Comparison of ENCODE assay signal across 15 cellular contexts in the genomic region with DNA sequence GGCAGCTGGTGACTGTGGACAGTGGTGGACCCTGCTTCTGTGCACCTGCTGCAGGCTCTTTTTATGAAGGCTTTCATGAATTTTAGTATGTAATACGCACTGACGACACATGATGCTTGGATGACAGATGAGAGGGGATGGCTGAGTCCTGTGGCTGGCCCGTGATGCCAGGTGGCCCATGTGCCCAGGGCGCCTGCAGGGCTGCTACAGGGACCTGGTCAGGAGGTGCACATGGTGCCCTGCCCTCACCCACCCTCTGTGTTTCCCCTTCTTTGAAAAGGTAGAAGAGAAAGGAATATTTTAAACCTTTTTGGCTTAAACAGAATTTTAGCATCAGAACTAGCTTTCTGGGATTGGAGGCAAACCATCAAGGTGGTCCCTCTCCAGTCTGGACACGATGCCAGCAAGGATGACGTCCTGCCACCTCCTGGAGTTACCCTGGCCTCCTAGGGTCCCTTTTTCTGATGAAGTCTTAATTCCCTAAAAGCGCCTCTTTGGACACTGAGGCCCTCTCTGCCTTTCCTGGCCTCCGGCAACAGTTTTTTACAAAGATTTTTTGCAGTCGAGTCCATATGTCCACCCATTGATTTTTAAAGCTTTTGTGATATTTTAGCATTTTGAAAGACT. TPM values are rescaled to one million over a fixed set of nuclear protein-coding genes. Genes with fewer than 3 reads are reported as not detected.
DNase-seq lines count a peak whose midpoint lies in the region; ATAC-seq and TF ChIP-seq lines count a peak whose summit lies in the region.
"Had no signal": no experiment of that assay in that cellular context is flagged by ENCODE, and none has a peak within 500 bp of the region (broad histone marks: within the 10 kb centered on the region; RNA-seq: fewer than 3 reads in every experiment).

No MANE protein-coding gene starts in this region.

- intact Hi-C loops in right cardiac atrium (cut with DNase I) = no loop called here

- DNase-seq in stimulated activated naive CD8-positive, alpha-beta T cell treated with anti-CD3 and anti-CD28 coated beads, Interleukin-15, Interleukin-2, amounts not matched to agents 100 U/mL and 50 U/mL, for 24 hours = no peak
- DNase-seq in right cardiac atrium = peak; percentile 9 to 23 (median 16)
- DNase-seq in MV-4-11 (lab: John Stamatoyannopoulos, UW) = no peak
- DNase-seq: activated B cell treated with CpG ODN at 0.5 μM for 24 hours, GDM1, NCI-H187 treated with DMSO at 0.1 percent for 48 hours had no signal

- no peaks in the 10 kb centered on the region for H3K79me2 ChIP-seq in SU-DHL-6 (ENCODE audit: insufficient read depth, low read length)

- no peak overlapping the region for H3K9ac ChIP-seq in SU-DHL-6 (ENCODE audit: low read length)

- H3K9me2 ChIP-seq in SU-DHL-6 (replicated peaks; ENCODE audit: insufficient read depth, low read length) = no peaks in the 10 kb centered on the region

- H3K27me3 Mint-ChIP-seq in stimulated activated naive CD8-positive, alpha-beta T cell treated with anti-CD3 and anti-CD28 coated beads, Interleukin-15, Interleukin-2, amounts not matched to agents 100 ng/mL and 50 ng/mL, for 24 hours = no peaks in the 10 kb centered on the region
- H3K27me3 Mint-ChIP-seq: activated B cell treated with CpG ODN at 0.5 μM for 24 hours; activated T-helper 17 cell treated with anti-CD3 and anti-CD28 coated beads, Interleukin-2, amount 50 U/mL, for 72 hours had no signal

- H3K36me3 ChIP-seq in SU-DHL-6 (ENCODE audit: low read length) = no peaks in the 10 kb centered on the region

- no peaks in the 10 kb centered on the region for H4K20me1 ChIP-seq in SU-DHL-6 (ENCODE audit: low read depth, low read length)

- no peaks in the 10 kb centered on the region for H3K4me1 ChIP-seq in right cardiac atrium (ENCODE audit: control insufficient read depth, insufficient read depth, low read length)

- H3K36me3 Mint-ChIP-seq in stimulated activated naive CD8-positive, alpha-beta T cell treated with anti-CD3 and anti-CD28 coated beads, Interleukin-15, Interleukin-2, amounts not matched to agents 100 ng/mL and 50 ng/mL, for 24 hours (ENCODE audit: low read depth) = peaks cover 39% of the 10 kb centered on the region

- WGBS in right cardiac atrium = 86% methylated on average over 9 of the region's 9 CpGs

- no peaks in the 10 kb centered on the region for H3K9me3 Mint-ChIP-seq in stimulated activated naive CD8-positive, alpha-beta T cell treated with anti-CD3 and anti-CD28 coated beads, Interleukin-15, Interleukin-2, amounts not matched to agents 100 ng/mL and 50 ng/mL, for 24 hours
- H3K9me3 Mint-ChIP-seq: activated B cell treated with CpG ODN at 0.5 μM for 24 hours; activated T-helper 17 cell treated with anti-CD3 and anti-CD28 coated beads, Interleukin-2, amount 50 U/mL, for 72 hours had no signal

- H3K4me2 ChIP-seq in SU-DHL-6 (ENCODE audit: low read depth, low read length, poor library complexity, severe bottlenecking) = no peak overlapping the region

- ATAC-seq in stimulated activated naive CD8-positive, alpha-beta T cell treated with anti-CD3 and anti-CD28 coated beads, Interleukin-15, Interleukin-2, amounts not matched to agents 100 U/mL and 50 U/mL, for 24 hours = no peak
- ATAC-seq in right cardiac atrium (no peak), HG02840 (IDR thresholded peaks at IDR 0.05; ENCODE audit: low FRiP score, unreplicated experiment) (no peak), esophagus mucosa (no peak)
- no peak for ATAC-seq in activated CD4-positive, CD25-positive, alpha-beta regulatory T cell treated with anti-CD3 and anti-CD28 coated beads, Interleukin-2, amount 50 U/mL, for 24 hours

- no peaks in the 10 kb centered on the region for H3K27me3 ChIP-seq in SU-DHL-6 (ENCODE audit: low read length)
- no peaks in the 10 kb centered on the region for H3K27me3 ChIP-seq in right cardiac atrium (ENCODE audit: control insufficient read depth, insufficient read depth)
- H3K27me3 ChIP-seq: right lobe of liver had no signal

- TF ChIP-seq CTCF in SU-DHL-6 (IDR thresholded peaks at IDR 0.05; ENCODE audit: insufficient read depth, low read length, poor library complexity, severe bottlenecking) = no peak

- H3K4me3 Mint-ChIP-seq in stimulated activated naive CD8-positive, alpha-beta T cell treated with anti-CD3 and anti-CD28 coated beads, Interleukin-15, Interleukin-2, amounts not matched to agents 100 ng/mL and 50 ng/mL, for 24 hours = no peak overlapping the region
- H3K4me3 Mint-ChIP-seq: activated B cell treated with CpG ODN at 0.5 μM for 24 hours; activated T-helper 17 cell treated with anti-CD3 and anti-CD28 coated beads, Interleukin-2, amount 50 U/mL, for 72 hours had no signal

- peaks cover 40% of the 10 kb centered on the region for H3K4me1 Mint-ChIP-seq in stimulated activated naive CD8-positive, alpha-beta T cell treated with anti-CD3 and anti-CD28 coated beads, Interleukin-15, Interleukin-2, amounts not matched to agents 100 ng/mL and 50 ng/mL, for 24 hours (ENCODE audit: low read depth)

- H2AFZ ChIP-seq in SU-DHL-6 (ENCODE audit: low read depth, low read length, severe bottlenecking) = no peak overlapping the region

- H3K27ac ChIP-seq in SU-DHL-6 (ENCODE audit: low read depth, low read length) (peak overlapping the region; percentile 21; the same call in 1 of the 2 replicates), right cardiac atrium (ENCODE audit: low read length) (no peak overlapping the region)
- H3K27ac ChIP-seq: C4-2B, right lobe of liver had no signal

- peak overlapping the region; percentile 89 for H3K27ac Mint-ChIP-seq in stimulated activated naive CD8-positive, alpha-beta T cell treated with anti-CD3 and anti-CD28 coated beads, Interleukin-15, Interleukin-2, amounts not matched to agents 100 ng/mL and 50 ng/mL, for 24 hours

- H3K4me3 ChIP-seq in SU-DHL-6 (ENCODE audit: insufficient read depth, low read length, poor library complexity, severe bottlenecking) (no peak overlapping the region), right cardiac atrium (ENCODE audit: low read length) (no peak overlapping the region)
- H3K4me3 ChIP-seq: right lobe of liver had no signal

- H3F3A ChIP-seq in SU-DHL-6 (ENCODE audit: insufficient read depth) = peaks cover 15% of the 10 kb centered on the region

- no peaks in the 10 kb centered on the region for H3K9me3 ChIP-seq in SU-DHL-6 (ENCODE audit: insufficient read depth, low read length)
- H3K9me3 ChIP-seq in right cardiac atrium (ENCODE audit: control insufficient read depth, low read length) = no peaks in the 10 kb centered on the region
- H3K9me3 ChIP-seq: right lobe of liver had no signal

RNA-seq across cellular contexts. Expression of a gene that starts 5.4 kb away (rescaled TPM):
- total RNA-seq in right cardiac atrium (10 to 100 TPM; 32.5 to 46.8 (median 39.5) TPM), esophagus mucosa (141 TPM)
- polyA plus RNA-seq in right cardiac atrium = 33.3 TPM

RNA-seq across cellular contexts. Expression of a gene that starts 6.6 kb away (rescaled TPM):
- total RNA-seq in right cardiac atrium (10 to 100 TPM; 23.1 to 32.0 (median 29.7) TPM), esophagus mucosa (31.8 TPM)
- 23.1 TPM for polyA plus RNA-seq in right cardiac atrium

RNA-seq across cellular contexts. Expression of a gene that starts 21.1 kb away (rescaled TPM):
- total RNA-seq in right cardiac atrium = 10 to 100 TPM; 49.1 to 64.7 (median 55.7) TPM
- 34.2 TPM for polyA plus RNA-seq in right cardiac atrium
- 24.5 TPM for total RNA-seq in esophagus mucosa

RNA-seq across cellular contexts. Expression of a gene that starts 30.4 kb away (rescaled TPM):
- total RNA-seq in right cardiac atrium (10 to 100 TPM; 15.5 to 18.6 (median 17.0) TPM), esophagus mucosa (16.2 TPM)
- 11.2 TPM for polyA plus RNA-seq in right cardiac atrium

RNA-seq across cellular contexts. Expression of a gene that starts 40.4 kb away (rescaled TPM):
- under 1 TPM; 0.22 to 0.83 (median 0.39) TPM for total RNA-seq in right cardiac atrium
- polyA plus RNA-seq in right cardiac atrium = 0.54 TPM
- total RNA-seq in esophagus mucosa = 0.44 TPM
- total RNA-seq: activated B cell treated with CpG ODN at 0.5 μM for 24 hours, H4, right lobe of liver had no signal

Comparison
In these comparisons a context has a peak if more than half of its experiments do, and no peak if none do; other contexts are left out.
1. DNase-seq: peak in right cardiac atrium (3 of 3); none in stimulated activated naive CD8-positive, alpha-beta T cell treated with anti-CD3 and anti-CD28 coated beads, Interleukin-15, Interleukin-2, amounts not matched to agents 100 U/mL and 50 U/mL, for 24 hours (single experiment) and MV-4-11 (single experiment).